2 cellular contexts compared by ENCODE assay signal in genomic region chr2:2180446-2180845, GRCh38.
A peak's percentile ranks its signal among the peaks of the same experiment; 100 is the strongest.
TF ChIP-seq lines count a peak whose summit lies in the region.

No MANE protein-coding gene starts in this region.

TF ChIP-seq in WTC11, 78 proteins besides CTCF, POLR2A, EP300 and RAD21:
- TF ChIP-seq GRHL2 (CRISPR knock-in tag; IDR thresholded peaks at IDR 0.05; ENCODE audit: insufficient replicate concordance, severe bottlenecking) (no peak), NFATC4 (CRISPR knock-in tag; IDR thresholded peaks at IDR 0.05) (no peak), TCF7 (CRISPR knock-in tag; IDR thresholded peaks at IDR 0.05; ENCODE audit: low read depth) (0 out of 2 replicates have a peak, but pooled peaks have one; percentile 34), E2F5 (CRISPR knock-in tag; IDR thresholded peaks at IDR 0.05) (no peak)

TF ChIP-seq in H1, 55 proteins besides CTCF, POLR2A, EP300 and RAD21:
- no peak for TF ChIP-seq POU5F1 (IDR thresholded peaks at IDR 0.05; ENCODE audit: low read depth, low read length)
- no peak for TF ChIP-seq CBX5 (IDR thresholded peaks at IDR 0.05; ENCODE audit: low read depth, low read length)
- TF ChIP-seq RNF2 (IDR thresholded peaks at IDR 0.05; ENCODE audit: borderline replicate concordance, low read depth, low read length, missing control alignments, poor library complexity, severe bottlenecking), result no peak
- no peak for TF ChIP-seq ATF2 (IDR thresholded peaks at IDR 0.05; ENCODE audit: low read length)
- no peak for TF ChIP-seq BCL11A (IDR thresholded peaks at IDR 0.05; ENCODE audit: low read depth in 2 of 2, low read length in 2 of 2)
- TF ChIP-seq E2F6 (IDR thresholded peaks at IDR 0.05), result no peak
- no peak for TF ChIP-seq PHF8 (conservative IDR thresholded peaks at IDR 0.05; ENCODE audit: low read depth, low read length)
- no peak for TF ChIP-seq SP1 (IDR thresholded peaks at IDR 0.05; ENCODE audit: low read depth, low read length)
- TF ChIP-seq RXRA (IDR thresholded peaks at IDR 0.05; ENCODE audit: insufficient read depth, low read depth, low read length), result no peak
- no peak for TF ChIP-seq TCF12 (IDR thresholded peaks at IDR 0.05; ENCODE audit: low read depth, low read length)
- TF ChIP-seq SRF (IDR thresholded peaks at IDR 0.05; ENCODE audit: low read depth, low read length), result no peak
- TF ChIP-seq NANOG (IDR thresholded peaks at IDR 0.05; ENCODE audit: insufficient read depth, low read depth, low read length, poor library complexity, severe bottlenecking), result no peak
- no peak for TF ChIP-seq TBP (IDR thresholded peaks at IDR 0.05; ENCODE audit: low read depth, low read length)
- no peak for TF ChIP-seq EZH2 (IDR thresholded peaks at IDR 0.05; ENCODE audit: low read depth, low read length, severe bottlenecking)
- TF ChIP-seq SP2 (IDR thresholded peaks at IDR 0.05; ENCODE audit: low read length), result no peak
